In genomic region chr13:44312898-44313551, GRCh38 we compare ENCODE assay signal across 12 cellular contexts.
DNase-seq lines count a peak whose midpoint lies in the region; TF ChIP-seq lines count a peak whose summit lies in the region.
"Had no signal": no experiment of that assay in that cellular context is flagged by ENCODE, and none has a peak within 500 bp of the region (broad histone marks: within the 10 kb centered on the region; RNA-seq: fewer than 3 reads in every experiment).

No MANE protein-coding gene starts in this region.

- no peak for TF ChIP-seq POLR2A in lower leg skin (IDR thresholded peaks at IDR 0.05)

- no peak for TF ChIP-seq CTCF in MCF 10A (IDR thresholded peaks at IDR 0.05; ENCODE audit: unreplicated experiment)
- no peak for TF ChIP-seq CTCF in OCI-LY7 (conservative IDR thresholded peaks at IDR 0.05; ENCODE audit: low read length)
- TF ChIP-seq CTCF in lower leg skin (IDR thresholded peaks at IDR 0.05) = no peak

- H3K4me3 Mint-ChIP-seq in MCF 10A (ENCODE audit: unreplicated experiment) = peak overlapping the region; percentile 22
- H3K4me3 Mint-ChIP-seq: nephron had no signal

- H3K9me3 Mint-ChIP-seq in MCF 10A (ENCODE audit: unreplicated experiment) = no peaks in the 10 kb centered on the region
- H3K9me3 Mint-ChIP-seq: nephron had no signal

- 43 to 58% methylated on average over 2 of the region's 2 CpGs for whole genome bisulfite sequencing in lower leg skin, 2 donors

- no peaks in the 10 kb centered on the region for H3K27me3 Mint-ChIP-seq in MCF 10A (ENCODE audit: insufficient read depth, unreplicated experiment)

- H3K36me3 Mint-ChIP-seq in MCF 10A (ENCODE audit: insufficient read depth, unreplicated experiment) = peaks cover 5% of the 10 kb centered on the region

- CTCF ChIA-PET in MCF 10A (lab: Yijun Ruan, JAX) = interaction anchor here (0.6 to 1.7 kb wide), 2 partner anchors 125 to 405 kb away, joined by 4 to 5 read pairs; no protein-coding TSS in a partner anchor
- CTCF ChIA-PET in OCI-LY7 (lab: Charles Lee; ENCODE audit: unreplicated experiment) = no interaction called here

- peaks cover 0 to 51% (median 15%) of the 10 kb centered on the region in 11 experiments; a peak in 10 of 22 replicates for H3K27me3 ChIP-seq in BLaER1 treated with 17β-estradiol and CSF1 and Interleukin-3, amounts not matched to agents 10 nM and 100 nM
- H3K27me3 ChIP-seq in muscle layer of colon (ENCODE audit: control insufficient read depth in 1 of 2, insufficient read depth in 2 of 2, low read length in 2 of 2) = no peaks in the 10 kb centered on the region

- peaks cover 12 to 19% (median 14%) of the 10 kb centered on the region in 10 experiments for H3K4me1 ChIP-seq in BLaER1 treated with 17β-estradiol and CSF1 and Interleukin-3, amounts not matched to agents 10 nM and 100 nM
- peaks cover 31% of the 10 kb centered on the region for H3K4me1 ChIP-seq in muscle layer of colon (ENCODE audit: insufficient read depth, low read length)
- H3K4me1 ChIP-seq in OCI-LY7 (ENCODE audit: insufficient read depth, low read length, poor library complexity, severe bottlenecking) = no peaks in the 10 kb centered on the region
- H3K4me1 ChIP-seq: HAP-1 had no signal

- H4K20me1 ChIP-seq in BLaER1 treated with 17β-estradiol and CSF1 and Interleukin-3, amounts not matched to agents 10 nM and 100 nM = no peaks in the 10 kb centered on the region; a peak in 1 of 22 replicates
- no peaks in the 10 kb centered on the region for H4K20me1 ChIP-seq in OCI-LY7 (ENCODE audit: insufficient read depth, low read length)

- TSS peak; percentile 76 for BruUV-seq in MCF 10A (replicated peaks; lab: Mats Ljungman, UMichigan)
- no TSS peak for BruUV-seq in OCI-LY7 (replicated peaks; lab: Mats Ljungman, UMichigan)

- H3K9me2 ChIP-seq in OCI-LY7 (ENCODE audit: insufficient read depth, low read length) = no peaks in the 10 kb centered on the region

- POLR2A ChIA-PET in MCF 10A (lab: Yijun Ruan, JAX) (interaction anchor here (0.6 to 12.9 kb wide), 8 partner anchors 11 to 154 kb away, joined by 3 to 341 read pairs (median 25); no protein-coding TSS in a partner anchor), OCI-LY7 (lab: Charles Lee) (interaction anchor here (0.6 kb wide), 1 partner anchor 122 kb away, joined by 9 read pairs; no protein-coding TSS in a partner anchor)

- H3K9ac ChIP-seq in BLaER1 treated with 17β-estradiol and CSF1 and Interleukin-3, amounts not matched to agents 10 nM and 100 nM = no peak overlapping the region
- H3K9ac ChIP-seq in muscle layer of colon (ENCODE audit: low read length) = no peak overlapping the region

- H2AFZ ChIP-seq in OCI-LY7 (ENCODE audit: low read length) = no peak overlapping the region

- peak overlapping the region; percentile 25 to 66 (median 49); a peak in 20 of 22 replicates for H3K4me2 ChIP-seq in BLaER1 treated with 17β-estradiol and CSF1 and Interleukin-3, amounts not matched to agents 10 nM and 100 nM
- H3K4me2 ChIP-seq in OCI-LY7 (ENCODE audit: low read length) = no peak overlapping the region

- H3K36me3 ChIP-seq in BLaER1 treated with 17β-estradiol and CSF1 and Interleukin-3, amounts not matched to agents 10 nM and 100 nM = no peaks in the 10 kb centered on the region
- H3K36me3 ChIP-seq in muscle layer of colon (ENCODE audit: insufficient read depth, low read length) (no peaks in the 10 kb centered on the region), OCI-LY7 (ENCODE audit: insufficient read depth, low read length) (no peaks in the 10 kb centered on the region)
- H3K36me3 ChIP-seq: HAP-1 had no signal

- intact Hi-C loops in MCF 10A (cut with micrococcal nuclease) (loop anchor here (1.0 to 5.0 kb wide), 9 partner anchors 12 to 406 kb away; no protein-coding TSS in a partner anchor), OCI-LY7 (cut with micrococcal nuclease; ENCODE audit: unreplicated experiment) (no loop called here), lower leg skin (cut with DNase I; ENCODE audit: low total_unique reads) (no loop called here)

- DNase-seq in MCF 10A (ENCODE audit: unreplicated experiment) = peak; percentile 94
- no peak for DNase-seq in OCI-LY7 (ENCODE audit: low spot score)
- DNase-seq in lower leg skin (ENCODE audit: low spot score in 2 of 2) = no peak
- DNase-seq in cerebellar cortex (ENCODE audit: low spot score) = no peak
- DNase-seq in activated naive CD4-positive, alpha-beta T cell (lab: John Stamatoyannopoulos, UW) = no peak
- DNase-seq: NCI-H1417 treated with DMSO at 0.1 percent for 48 hours, T1000 had no signal

- H3K9me3 ChIP-seq in BLaER1 treated with 17β-estradiol and CSF1 and Interleukin-3, amounts not matched to agents 10 nM and 100 nM (replicated peaks in 1 of 11) = 0 out of 22 replicates have a peak, but pooled peaks cover 0 to 6% (median 0%) of the 10 kb centered on the region in 11 experiments
- no peaks in the 10 kb centered on the region for H3K9me3 ChIP-seq in muscle layer of colon (ENCODE audit: low read length)
- no peaks in the 10 kb centered on the region for H3K9me3 ChIP-seq in OCI-LY7 (ENCODE audit: low read length)
- H3K9me3 ChIP-seq: HAP-1 had no signal

- no peak for TF ChIP-seq EP300 in Ishikawa (IDR thresholded peaks at IDR 0.05; ENCODE audit: borderline replicate concordance)

- TF ChIP-seq RAD21 in Ishikawa (IDR thresholded peaks at IDR 0.05; ENCODE audit: low read depth) = no peak

- no peak overlapping the region for H3K4me3 ChIP-seq in BLaER1 treated with 17β-estradiol and CSF1 and Interleukin-3, amounts not matched to agents 10 nM and 100 nM
- no peak overlapping the region for H3K4me3 ChIP-seq in muscle layer of colon (ENCODE audit: low read depth in 1 of 2, low read length in 2 of 2)
- H3K4me3 ChIP-seq in OCI-LY7 (ENCODE audit: low read depth, low read length, poor library complexity, severe bottlenecking) = no peak overlapping the region
- H3K4me3 ChIP-seq in lower leg skin (ENCODE audit: low read depth, poor library complexity, severe bottlenecking) = no peak overlapping the region
- H3K4me3 ChIP-seq: HAP-1 had no signal

- peaks cover 67% of the 10 kb centered on the region for H3K4me1 Mint-ChIP-seq in MCF 10A (ENCODE audit: insufficient read depth, unreplicated experiment)

- peak overlapping the region; percentile 93 for H3K27ac Mint-ChIP-seq in MCF 10A (ENCODE audit: low read depth, unreplicated experiment)

- 0 out of 22 replicates have a peak overlapping the region, but pooled peaks of 1 of the 11 experiments have one; percentile 17 for H3K27ac ChIP-seq in BLaER1 treated with 17β-estradiol and CSF1 and Interleukin-3, amounts not matched to agents 10 nM and 100 nM
- H3K27ac ChIP-seq in muscle layer of colon (ENCODE audit: low read depth, low read length) (peak overlapping the region; percentile 95), OCI-LY7 (ENCODE audit: low read depth, low read length, poor library complexity, severe bottlenecking) (no peak overlapping the region)

- no peaks in the 10 kb centered on the region for H3K79me2 ChIP-seq in OCI-LY7 (ENCODE audit: insufficient read depth, low read depth, low read length)

TF ChIP-seq in Ishikawa, 13 proteins besides CTCF, POLR2A, EP300 and RAD21:
- peak; percentile 32; the same call in 1 of the 2 replicates for TF ChIP-seq NFIC (IDR thresholded peaks at IDR 0.05)
- TF ChIP-seq, protein P1, sequence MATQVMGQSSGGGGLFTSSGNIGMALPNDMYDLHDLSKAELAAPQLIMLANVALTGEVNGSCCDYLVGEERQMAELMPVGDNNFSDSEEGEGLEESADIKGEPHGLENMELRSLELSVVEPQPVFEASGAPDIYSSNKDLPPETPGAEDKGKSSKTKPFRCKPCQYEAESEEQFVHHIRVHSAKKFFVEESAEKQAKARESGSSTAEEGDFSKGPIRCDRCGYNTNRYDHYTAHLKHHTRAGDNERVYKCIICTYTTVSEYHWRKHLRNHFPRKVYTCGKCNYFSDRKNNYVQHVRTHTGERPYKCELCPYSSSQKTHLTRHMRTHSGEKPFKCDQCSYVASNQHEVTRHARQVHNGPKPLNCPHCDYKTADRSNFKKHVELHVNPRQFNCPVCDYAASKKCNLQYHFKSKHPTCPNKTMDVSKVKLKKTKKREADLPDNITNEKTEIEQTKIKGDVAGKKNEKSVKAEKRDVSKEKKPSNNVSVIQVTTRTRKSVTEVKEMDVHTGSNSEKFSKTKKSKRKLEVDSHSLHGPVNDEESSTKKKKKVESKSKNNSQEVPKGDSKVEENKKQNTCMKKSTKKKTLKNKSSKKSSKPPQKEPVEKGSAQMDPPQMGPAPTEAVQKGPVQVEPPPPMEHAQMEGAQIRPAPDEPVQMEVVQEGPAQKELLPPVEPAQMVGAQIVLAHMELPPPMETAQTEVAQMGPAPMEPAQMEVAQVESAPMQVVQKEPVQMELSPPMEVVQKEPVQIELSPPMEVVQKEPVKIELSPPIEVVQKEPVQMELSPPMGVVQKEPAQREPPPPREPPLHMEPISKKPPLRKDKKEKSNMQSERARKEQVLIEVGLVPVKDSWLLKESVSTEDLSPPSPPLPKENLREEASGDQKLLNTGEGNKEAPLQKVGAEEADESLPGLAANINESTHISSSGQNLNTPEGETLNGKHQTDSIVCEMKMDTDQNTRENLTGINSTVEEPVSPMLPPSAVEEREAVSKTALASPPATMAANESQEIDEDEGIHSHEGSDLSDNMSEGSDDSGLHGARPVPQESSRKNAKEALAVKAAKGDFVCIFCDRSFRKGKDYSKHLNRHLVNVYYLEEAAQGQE (IDR thresholded peaks at IDR 0.05; ENCODE audit: low read depth) = no peak
TF ChIP-seq in Ishikawa: peak in this region for 1.
